In genomic region chr10:43595739-43596298, GRCh38 we compare ENCODE assay signal across 10 cellular contexts. TPM values are rescaled to one million over a fixed set of nuclear protein-coding genes. Genes with fewer than 3 reads are reported as not detected.
DNase-seq lines count a peak whose midpoint lies in the region; ATAC-seq and TF ChIP-seq lines count a peak whose summit lies in the region.
"Had no signal": no experiment of that assay in that cellular context is flagged by ENCODE, and none has a peak within 500 bp of the region (broad histone marks: within the 10 kb centered on the region; RNA-seq: fewer than 3 reads in every experiment).

No MANE protein-coding gene starts in this region.

- H3K27me3 ChIP-seq in uterus = no peaks in the 10 kb centered on the region

- H3K36me3 ChIP-seq in uterus = no peaks in the 10 kb centered on the region

- no peaks in the 10 kb centered on the region for H3K9me3 ChIP-seq in uterus

- no peak overlapping the region; the same call in 1 of the 2 replicates for H3K4me3 ChIP-seq in GM12864 (ENCODE audit: low read depth, low read length)
- H3K4me3 ChIP-seq in uterus = no peak overlapping the region

- no peak for TF ChIP-seq POLR2A in uterus (IDR thresholded peaks at IDR 0.05)

- intact Hi-C loops in uterus (cut with DNase I; ENCODE audit: low total_unique reads) = loop anchor here (10.0 kb wide), 1 partner anchor 301 kb away; no protein-coding TSS in a partner anchor

- H3K4me1 ChIP-seq in uterus = no peaks in the 10 kb centered on the region

- DNase-seq in GM12864 (ENCODE audit: low read depth) (peak; percentile 55), LHCN-M2 (ENCODE audit: low read depth) (peak; percentile 14), dermis blood vessel endothelial cell (peak; percentile 4), H4 (ENCODE audit: low spot score) (no peak), uterus (no peak)
- no peak for DNase-seq in effector CD4-positive, alpha-beta T cell

- no peak overlapping the region for H3K27ac ChIP-seq in uterus
- H3K27ac ChIP-seq: dorsolateral prefrontal cortex had no signal

- peak; percentile 47 for ATAC-seq in GM21619 (IDR thresholded peaks at IDR 0.05; ENCODE audit: unreplicated experiment)
- no peak for ATAC-seq in GM19035 (IDR thresholded peaks at IDR 0.05; ENCODE audit: unreplicated experiment)
- ATAC-seq: HCT116 had no signal

- no peak for TF ChIP-seq CTCF in GM12864 (IDR thresholded peaks at IDR 0.05; ENCODE audit: low read depth, low read length, missing control alignments)
- TF ChIP-seq CTCF in uterus (IDR thresholded peaks at IDR 0.05) = no peak

RNA-seq across cellular contexts. Expression of gene ZNF485, which starts 10.4 kb away (rescaled TPM):
- total RNA-seq in LHCN-M2 (2014; rRNA removed) (6.2 and 6.4 TPM in 2 replicates), dermis blood vessel endothelial cell (1.0 TPM in 2 replicates), uterus (1 to 10 TPM in 3 of 4 donors, not detected in 1; 1.3 to 9.5 (median 6.8) TPM)
- 1.7 TPM for polyA plus RNA-seq in LHCN-M2 (2012)
- total RNA-seq in H4 (2014; rRNA removed; shearing (Covaris generic)) = 3.3 and 3.6 TPM in 2 replicates

RNA-seq across cellular contexts. Expression of gene ZNF239, which starts 21.4 kb away (rescaled TPM):
- total RNA-seq in LHCN-M2 (2014; rRNA removed) (4.1 and 4.9 TPM in 2 replicates), dermis blood vessel endothelial cell (0.51 and 0.84 TPM in 2 replicates), uterus (10 to 100 TPM in 1 of 4 donors, 1 to 10 TPM in 3; 1.8 to 14.4 (median 8.0) TPM)
- polyA plus RNA-seq in LHCN-M2 (2012) = 1.9 TPM
- 5.7 TPM in 2 replicates for total RNA-seq in H4 (2014; rRNA removed; shearing (Covaris generic))

RNA-seq across cellular contexts. Expression of gene ZNF32, which starts 52.9 kb away (rescaled TPM):
- total RNA-seq in LHCN-M2 (2014; rRNA removed) = 36.7 and 37.4 TPM in 2 replicates
- 32.5 TPM for polyA plus RNA-seq in LHCN-M2 (2012)
- total RNA-seq in dermis blood vessel endothelial cell = 14.1 and 34.4 TPM in 2 replicates
- 64.5 and 72.1 TPM in 2 replicates for total RNA-seq in H4 (2014; rRNA removed; shearing (Covaris generic))
- total RNA-seq in uterus = 10 to 100 TPM; 51.2 to 83.5 (median 67.0) TPM

Comparison
In these comparisons a context has a peak if more than half of its experiments do, and no peak if none do; other contexts are left out.
1. DNase-seq: peak in GM12864 (single experiment), LHCN-M2 (single experiment) and dermis blood vessel endothelial cell (single experiment); none in H4 (single experiment), uterus (0 of 2) and effector CD4-positive, alpha-beta T cell (single experiment).